ENCODE assay signal across 13 cellular contexts in the genomic region with DNA sequence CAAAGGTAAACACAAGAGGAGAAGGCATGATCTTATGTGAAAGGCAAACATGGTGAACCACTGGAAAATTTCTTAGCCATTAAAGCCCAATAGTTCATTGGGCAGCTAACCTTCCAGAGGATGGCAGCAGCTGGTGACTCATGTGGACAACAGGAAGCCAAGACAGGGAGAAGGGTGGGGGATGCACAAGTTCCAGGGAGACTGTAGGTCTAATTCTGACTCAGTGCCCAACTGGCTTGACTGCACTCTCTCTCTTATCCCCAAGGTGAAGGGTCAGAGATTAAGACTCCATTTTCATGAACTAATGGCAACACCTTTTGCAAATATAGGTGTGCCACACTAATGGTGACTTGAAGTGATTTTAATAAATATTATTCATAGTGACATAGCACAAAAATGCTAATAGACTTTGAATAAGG. TPM values are rescaled to one million over a fixed set of nuclear protein-coding genes. Genes with fewer than 3 reads are reported as not detected.
DNase-seq lines count a peak whose midpoint lies in the region; ATAC-seq and TF ChIP-seq lines count a peak whose summit lies in the region.
"Had no signal": no experiment of that assay in that cellular context is flagged by ENCODE, and none has a peak within 500 bp of the region (broad histone marks: within the 10 kb centered on the region; RNA-seq: fewer than 3 reads in every experiment).

No MANE protein-coding gene starts in this region.

- DNase-seq in DMS53 (lab: John Stamatoyannopoulos, UW) (peak; percentile 75), NCI-H460 (ENCODE audit: extremely low read depth, low read depth) (peak; percentile 6), epithelial cell of proximal tubule (ENCODE audit: low read depth) (peak; percentile 78), mucosa of gallbladder (ENCODE audit: low spot score) (peak; percentile 85), NCI-H2029 treated with DMSO at 0.1 percent for 48 hours (lab: John Stamatoyannopoulos, UW) (no peak), heart left ventricle (no peak), testis (no peak)
- DNase-seq: CD4-positive, CD25-positive, alpha-beta regulatory T cell; NCI-H146; nephron progenitor cell; spleen; T-helper 2 cell had no signal

- intact Hi-C loops in heart left ventricle (cut with DNase I) (no loop called here), testis (cut with DNase I; ENCODE audit: low total_unique reads) (no loop called here)

- H3K4me3 ChIP-seq in epithelial cell of proximal tubule (ENCODE audit: low read depth, low read length) (no peak overlapping the region), heart left ventricle (no peak overlapping the region), testis (no peak overlapping the region)
- H3K4me3 ChIP-seq: spleen had no signal

- H3K9me3 ChIP-seq in heart left ventricle: no peaks in the 10 kb centered on the region
- no peaks in the 10 kb centered on the region for H3K9me3 ChIP-seq in testis
- H3K9me3 ChIP-seq: spleen had no signal

- H3K27me3 ChIP-seq in heart left ventricle (peaks cover 0 to 8% (median 0%) of the 10 kb centered on the region in 9 donors), testis (no peaks in the 10 kb centered on the region)

- TF ChIP-seq POLR2A in heart left ventricle (IDR thresholded peaks at IDR 0.05) (no peak), testis (IDR thresholded peaks at IDR 0.05) (no peak)

- no peak for ATAC-seq in GM19351 (IDR thresholded peaks at IDR 0.05; ENCODE audit: unreplicated experiment)
- ATAC-seq in heart left ventricle: no peak

- H3K27ac ChIP-seq in heart left ventricle: no peak overlapping the region
- no peak overlapping the region for H3K27ac ChIP-seq in testis
- H3K27ac ChIP-seq: spleen had no signal

- H3K4me1 ChIP-seq in heart left ventricle: peaks cover 0 to 7% (median 0%) of the 10 kb centered on the region in 12 donors
- no peaks in the 10 kb centered on the region for H3K4me1 ChIP-seq in testis
- H3K4me1 ChIP-seq: spleen had no signal

- no peak for TF ChIP-seq CTCF in epithelial cell of proximal tubule (conservative IDR thresholded peaks at IDR 0.05; ENCODE audit: low read depth, low read length)
- TF ChIP-seq CTCF in heart left ventricle (IDR thresholded peaks at IDR 0.05): no peak
- no peak for TF ChIP-seq CTCF in testis (IDR thresholded peaks at IDR 0.05)

- H3K36me3 ChIP-seq in heart left ventricle: no peaks in the 10 kb centered on the region
- no peaks in the 10 kb centered on the region for H3K36me3 ChIP-seq in testis (ENCODE audit: low read depth, missing control alignments)
- H3K36me3 ChIP-seq: spleen had no signal

RNA-seq across cellular contexts. Expression of a gene that starts 47.9 kb away (rescaled TPM):
- 20.0 and 20.4 TPM in 2 replicates for total RNA-seq in NCI-H460 (2014; rRNA removed; shearing (Covaris generic))
- 10.5 and 13.0 TPM in 2 replicates for polyA plus RNA-seq in NCI-H460 (2014; cell fraction: nucleus; rRNA removed)
- total RNA-seq in epithelial cell of proximal tubule (9.2 and 11.9 TPM in 2 replicates), mucosa of gallbladder (10.7 TPM), heart left ventricle (1 to 10 TPM; 3.8 to 8.6 (median 5.7) TPM), testis (10 to 100 TPM; 13.9 to 15.7 TPM)
- polyA plus RNA-seq in heart left ventricle (1 to 10 TPM; 2.6 to 4.9 TPM), testis (ENCODE audit: insufficient read depth, low read depth, low replicate concordance) (11.0 TPM)

Comparison
In these comparisons a context has a peak if more than half of its experiments do, and no peak if none do; other contexts are left out.
1. DNase-seq: peak in DMS53 (single experiment), NCI-H460 (single experiment), epithelial cell of proximal tubule (single experiment) and mucosa of gallbladder (single experiment); none in NCI-H2029 treated with DMSO at 0.1 percent for 48 hours (single experiment), heart left ventricle (0 of 5) and testis (single experiment).